Comparison of ENCODE assay signal across 12 cellular contexts in genomic region chr15:55256281-55257013, GRCh38. TPM values are rescaled to one million over a fixed set of nuclear protein-coding genes. Genes with fewer than 3 reads are reported as not detected.
DNase-seq lines count a peak whose midpoint lies in the region; ATAC-seq, FAIRE-seq and TF ChIP-seq lines count a peak whose summit lies in the region.
"Had no signal": no experiment of that assay in that cellular context is flagged by ENCODE, and none has a peak within 500 bp of the region (broad histone marks: within the 10 kb centered on the region; RNA-seq: fewer than 3 reads in every experiment).

No MANE protein-coding gene starts in this region.

- intact Hi-C loops in activated B cell treated with CpG ODN at 0.5 μM for 24 hours (cut with micrococcal nuclease) (loop anchor here (5.0 kb wide), 1 partner anchor 34 kb away; no protein-coding TSS in a partner anchor), HepG2 (cut with micrococcal nuclease; ENCODE audit: unreplicated experiment) (no loop called here), adrenal gland (cut with DNase I) (no loop called here)

- FAIRE-seq in HepG2 (lab: Jason Lieb, UNC) = no peak

- peak overlapping the region; percentile 74 for H3K4me3 Mint-ChIP-seq in activated B cell treated with CpG ODN at 0.5 μM for 24 hours

- H3K27me3 ChIP-seq in BLaER1 (no peaks in the 10 kb centered on the region), HepG2 (ENCODE audit: control insufficient read depth in 1 of 2, insufficient read depth in 2 of 2, low read length in 2 of 2) (no peaks in the 10 kb centered on the region), BE2C (no peaks in the 10 kb centered on the region), adrenal gland (no peaks in the 10 kb centered on the region)
- H3K27me3 ChIP-seq: cardiac muscle cell, uterus had no signal

- H3K27me3 Mint-ChIP-seq in activated B cell treated with CpG ODN at 0.5 μM for 24 hours = no peaks in the 10 kb centered on the region

- H3K4me3 ChIP-seq in BLaER1 (no peak overlapping the region), HepG2 (replicated peaks in 1 of 3; ENCODE audit: insufficient read depth in 1 of 3, low read depth in 2 of 3, low read length in 3 of 3) (no peak overlapping the region), BE2C (ENCODE audit: low read depth, low read length) (no peak overlapping the region), adrenal gland (no peak overlapping the region)
- H3K4me3 ChIP-seq: cardiac muscle cell, uterus had no signal

- peaks cover 9% of the 10 kb centered on the region for H3K9me3 ChIP-seq in BLaER1
- H3K9me3 ChIP-seq in HepG2 (ENCODE audit: low read length) = no peaks in the 10 kb centered on the region
- no peaks in the 10 kb centered on the region for H3K9me3 ChIP-seq in BE2C
- H3K9me3 ChIP-seq in adrenal gland (replicated peaks in 1 of 3) = no peaks in the 10 kb centered on the region
- H3K9me3 ChIP-seq: uterus had no signal

- H3K36me3 ChIP-seq in BLaER1 = no peaks in the 10 kb centered on the region
- no peaks in the 10 kb centered on the region for H3K36me3 ChIP-seq in HepG2 (replicated peaks in 1 of 2; ENCODE audit: control insufficient read depth in 1 of 2, insufficient read depth in 2 of 2, low read length in 2 of 2)
- no peaks in the 10 kb centered on the region for H3K36me3 ChIP-seq in BE2C
- H3K36me3 ChIP-seq in adrenal gland (replicated peaks in 1 of 2) = no peaks in the 10 kb centered on the region
- H3K36me3 ChIP-seq: cardiac muscle cell, uterus had no signal

- no peaks in the 10 kb centered on the region for H3K79me2 ChIP-seq in HepG2 (ENCODE audit: insufficient read depth, low read length)

- POLR2A ChIA-PET in activated B cell treated with CpG ODN at 0.5 μM for 24 hours (lab: Charles Lee) = interaction anchor here (1.1 kb wide), 1 partner anchor 11 kb away, joined by 4 read pairs; no protein-coding TSS in a partner anchor
- POLR2A ChIA-PET in HepG2 (lab: Yijun Ruan, JAX) = no interaction called here

- BruUV-seq in HepG2 (replicated peaks; lab: Mats Ljungman, UMichigan) = no TSS peak

- CTCF ChIA-PET in activated B cell treated with CpG ODN at 0.5 μM for 24 hours (lab: Charles Lee) = interaction anchor here (0.8 to 1.5 kb wide), 2 partner anchors 15 to 38 kb away, joined by 3 to 4 read pairs; no protein-coding TSS in a partner anchor
- CTCF ChIA-PET in HepG2 (lab: Yijun Ruan, JAX; ENCODE audit: low intra/inter-chr PET ratio, low total read pairs) = no interaction called here

- no peak overlapping the region for H2AFZ ChIP-seq in HepG2 (ENCODE audit: low read length)

- DNase-seq in activated B cell treated with CpG ODN at 0.5 μM for 24 hours (no peak), HepG2 (ENCODE audit: low spot score) (peak; percentile 5), BE2C (no peak), adrenal gland (no peak), NCI-H2081 (lab: John Stamatoyannopoulos, UW) (no peak)
- DNase-seq: NCI-H2171, SIG-M5, uterus had no signal

- H3K36me3 Mint-ChIP-seq in activated B cell treated with CpG ODN at 0.5 μM for 24 hours (ENCODE audit: low read depth) = peaks cover 3% of the 10 kb centered on the region

- H3K9me3 Mint-ChIP-seq in activated B cell treated with CpG ODN at 0.5 μM for 24 hours = no peaks in the 10 kb centered on the region

- peak; percentile 13 for ATAC-seq in GM18909 (IDR thresholded peaks at IDR 0.05; ENCODE audit: poor library complexity, unreplicated experiment)
- no peak for ATAC-seq in activated B cell treated with CpG ODN at 0.5 μM for 24 hours (ENCODE audit: low read depth)
- ATAC-seq in HepG2 = no peak
- ATAC-seq in HG03378 (IDR thresholded peaks at IDR 0.05; ENCODE audit: unreplicated experiment) = no peak

- H4K20me1 ChIP-seq in BLaER1 = no peaks in the 10 kb centered on the region
- H4K20me1 ChIP-seq in HepG2 (ENCODE audit: insufficient read depth, low read length) = no peaks in the 10 kb centered on the region

- H3K4me1 Mint-ChIP-seq in activated B cell treated with CpG ODN at 0.5 μM for 24 hours = peaks cover 59% of the 10 kb centered on the region

- H3K4me2 ChIP-seq in BLaER1 = 0 out of 2 replicates have a peak overlapping the region, but pooled peaks have one; percentile 28
- no peak overlapping the region for H3K4me2 ChIP-seq in HepG2 (ENCODE audit: low read depth, low read length)

- H3K4me1 ChIP-seq in BLaER1 (peaks cover 13% of the 10 kb centered on the region), HepG2 (ENCODE audit: insufficient read depth, low read length) (peaks cover 24% of the 10 kb centered on the region), BE2C (peaks cover 6% of the 10 kb centered on the region; the same call in 1 of the 2 replicates), adrenal gland (replicated peaks in 1 of 2) (peaks cover 8 to 32% of the 10 kb centered on the region in 2 donors)
- H3K4me1 ChIP-seq: uterus had no signal

- TF ChIP-seq POLR2A in HepG2 (IDR thresholded peaks at IDR 0.05; ENCODE audit: insufficient read depth in 1 of 2, low read depth in 2 of 2, low read length in 2 of 2) (no peak), adrenal gland (IDR thresholded peaks at IDR 0.05) (no peak)

- no peak overlapping the region for H3K27ac ChIP-seq in BLaER1
- no peak overlapping the region for H3K27ac ChIP-seq in HepG2 (ENCODE audit: extremely low read length, insufficient read depth, low read length)
- H3K27ac ChIP-seq in adrenal gland = peak overlapping the region in 1 of 5 donors; percentile 14
- H3K27ac ChIP-seq: cardiac muscle cell, uterus had no signal

- TF ChIP-seq CTCF in activated B cell treated with CpG ODN at 0.5 μM for 24 hours (IDR thresholded peaks at IDR 0.05) (no peak), HepG2 (CRISPR knock-in tag; IDR thresholded peaks at IDR 0.05) (no peak), BE2C (IDR thresholded peaks at IDR 0.05; ENCODE audit: low read depth, low read length) (no peak), adrenal gland (IDR thresholded peaks at IDR 0.05) (no peak)

- TF ChIP-seq EP300 in HepG2 (IDR thresholded peaks at IDR 0.05; ENCODE audit: low read depth in 2 of 2, low read length in 2 of 2) (no peak), HepG2 (CRISPR knock-in tag; IDR thresholded peaks at IDR 0.05; ENCODE audit: borderline replicate concordance) (no peak)

- in situ Hi-C loops in HepG2 (cut with HindIII; ENCODE audit: extremely low pct_ligation_motif_present, low pct_unique_long_range_greater_than_20kb) = no loop called here

- WGBS in HepG2 (ENCODE audit: low lambda C conversion rate) = 95% methylated on average over 4 of the region's 4 CpGs
- 75 to 85% (median 81%) methylated on average over 4 of the region's 4 CpGs for WGBS in adrenal gland, 4 donors

- TF ChIP-seq RAD21 in HepG2 (CRISPR knock-in tag; IDR thresholded peaks at IDR 0.05) = no peak

- H3K27ac Mint-ChIP-seq in activated B cell treated with CpG ODN at 0.5 μM for 24 hours = peak overlapping the region; percentile 86

- H3K9ac ChIP-seq in BLaER1 = no peak overlapping the region
- H3K9ac ChIP-seq in HepG2 (ENCODE audit: insufficient read depth, low read depth, low read length) = no peak overlapping the region

RNA-seq across cellular contexts. Expression of gene RAB27A, which starts 33.2 kb away (rescaled TPM):
- 26.7 and 28.6 TPM in 2 replicates for total RNA-seq in activated B cell treated with CpG ODN at 0.5 μM for 24 hours
- total RNA-seq in HepG2 (2016; rRNA removed; fragmentation: Illumina TruSeq; extraction: Trizol) = 3.4 and 5.8 TPM in 2 replicates
- 10.6 and 11.9 TPM in 2 replicates for total RNA-seq in HepG2 (2016; cell fraction: cytosol; rRNA removed; fragmentation: Illumina TruSeq; extraction: Trizol; ENCODE audit: low read depth)
- 4.0 and 6.0 TPM in 2 replicates for total RNA-seq in HepG2 (2016; cell fraction: insoluble cytoplasmic fraction; rRNA removed; fragmentation: Illumina TruSeq; extraction: Trizol)
- 4.3 and 5.3 TPM in 2 replicates for total RNA-seq in HepG2 (2016; cell fraction: membrane; rRNA removed; fragmentation: Illumina TruSeq; extraction: Trizol)
- 2.1 and 5.3 TPM in 2 replicates for total RNA-seq in HepG2 (2016; cell fraction: nucleus; rRNA removed; fragmentation: Illumina TruSeq; extraction: Trizol)
- polyA plus RNA-seq in HepG2 (2011; rRNA removed) = 6.0 and 8.1 TPM in 2 replicates
- 4.0 and 7.4 TPM in 2 replicates for polyA plus RNA-seq in HepG2 (2011; cell fraction: cytosol; rRNA removed)
- polyA plus RNA-seq in HepG2 (2011; cell fraction: nucleus; rRNA removed) = 2.2 and 3.0 TPM in 2 replicates
- 5.9 and 6.5 TPM in 2 replicates for polyA plus RNA-seq in HepG2 (2012)
- 3.2 and 5.3 TPM in 2 replicates for polyA plus RNA-seq in HepG2 (2016; cell fraction: cytosol; fragmentation: Illumina TruSeq; extraction: Trizol; ENCODE audit: low read depth)
- polyA plus RNA-seq in HepG2 (2016; cell fraction: insoluble cytoplasmic fraction; fragmentation: Illumina TruSeq; extraction: Trizol; ENCODE audit: low read depth) = 18.4 and 18.6 TPM in 2 replicates
- 6.3 and 6.6 TPM in 2 replicates for polyA plus RNA-seq in HepG2 (2016; cell fraction: membrane; fragmentation: Illumina TruSeq; extraction: Trizol; ENCODE audit: low read depth)
- polyA plus RNA-seq in HepG2 (2016; cell fraction: nucleus; fragmentation: Illumina TruSeq; extraction: Trizol; ENCODE audit: insufficient read depth, low read depth) = 9.7 and 9.9 TPM in 2 replicates
- 2.0 and 8.1 TPM in 2 replicates for polyA minus RNA-seq in HepG2 (2011; rRNA and poly(A)+ RNA removed; ENCODE audit: low replicate concordance)
- 3.1 and 6.7 TPM in 2 replicates for polyA minus RNA-seq in HepG2 (2011; cell fraction: cytosol; rRNA and poly(A)+ RNA removed)
- polyA minus RNA-seq in HepG2 (2011; cell fraction: nucleus; rRNA and poly(A)+ RNA removed) = 6.2 and 7.3 TPM in 2 replicates
- 1.9 TPM for polyA plus RNA-seq in BE2C (2012; ENCODE audit: insufficient read depth, insufficient read length, low read depth)
- total RNA-seq in adrenal gland = 10 to 100 TPM; 17.7 to 78.3 (median 46.7) TPM
- polyA plus RNA-seq in adrenal gland = 100 to 1,000 TPM in 1 of 3 donors, 10 to 100 TPM in 2; 12.6 to 102 (median 12.7) TPM

RNA-seq across cellular contexts. Expression of gene RSL24D1, which starts 59.7 kb away (rescaled TPM):
- total RNA-seq in activated B cell treated with CpG ODN at 0.5 μM for 24 hours = 90.0 and 99.5 TPM in 2 replicates
- total RNA-seq in HepG2 (2016; rRNA removed; fragmentation: Illumina TruSeq; extraction: Trizol) = 100.0 and 153 TPM in 2 replicates
- 44.2 and 54.5 TPM in 2 replicates for total RNA-seq in HepG2 (2016; cell fraction: cytosol; rRNA removed; fragmentation: Illumina TruSeq; extraction: Trizol; ENCODE audit: low read depth)
- 100 and 163 TPM in 2 replicates for total RNA-seq in HepG2 (2016; cell fraction: insoluble cytoplasmic fraction; rRNA removed; fragmentation: Illumina TruSeq; extraction: Trizol)
- 83.0 and 101 TPM in 2 replicates for total RNA-seq in HepG2 (2016; cell fraction: membrane; rRNA removed; fragmentation: Illumina TruSeq; extraction: Trizol)
- 54.6 and 54.9 TPM in 2 replicates for total RNA-seq in HepG2 (2016; cell fraction: nucleus; rRNA removed; fragmentation: Illumina TruSeq; extraction: Trizol)
- polyA plus RNA-seq in HepG2 (2011; rRNA removed) = 43.0 and 58.8 TPM in 2 replicates
- polyA plus RNA-seq in HepG2 (2011; cell fraction: cytosol; rRNA removed) = 19.6 and 32.8 TPM in 2 replicates
- polyA plus RNA-seq in HepG2 (2011; cell fraction: nucleus; rRNA removed) = 7.7 and 13.5 TPM in 2 replicates
- 125 and 131 TPM in 2 replicates for polyA plus RNA-seq in HepG2 (2012)
- 43.0 and 46.1 TPM in 2 replicates for polyA plus RNA-seq in HepG2 (2016; cell fraction: cytosol; fragmentation: Illumina TruSeq; extraction: Trizol; ENCODE audit: low read depth)
- polyA plus RNA-seq in HepG2 (2016; cell fraction: insoluble cytoplasmic fraction; fragmentation: Illumina TruSeq; extraction: Trizol; ENCODE audit: low read depth) = 151 and 165 TPM in 2 replicates
- 70.7 and 77.2 TPM in 2 replicates for polyA plus RNA-seq in HepG2 (2016; cell fraction: membrane; fragmentation: Illumina TruSeq; extraction: Trizol; ENCODE audit: low read depth)
- polyA plus RNA-seq in HepG2 (2016; cell fraction: nucleus; fragmentation: Illumina TruSeq; extraction: Trizol; ENCODE audit: insufficient read depth, low read depth) = 62.7 and 62.9 TPM in 2 replicates
- 9.3 and 18.4 TPM in 2 replicates for polyA minus RNA-seq in HepG2 (2011; rRNA and poly(A)+ RNA removed; ENCODE audit: low replicate concordance)
- polyA minus RNA-seq in HepG2 (2011; cell fraction: cytosol; rRNA and poly(A)+ RNA removed) = 26.4 and 32.4 TPM in 2 replicates
- polyA minus RNA-seq in HepG2 (2011; cell fraction: nucleus; rRNA and poly(A)+ RNA removed) = 63.2 and 70.6 TPM in 2 replicates
- polyA plus RNA-seq in BE2C (2012; ENCODE audit: insufficient read depth, insufficient read length, low read depth) = 130 TPM
- 10 to 100 TPM; 31.9 to 76.2 (median 50.2) TPM for total RNA-seq in adrenal gland
- 10 to 100 TPM; 43.0 to 52.3 (median 49.3) TPM for polyA plus RNA-seq in adrenal gland
